In the genomic region with DNA sequence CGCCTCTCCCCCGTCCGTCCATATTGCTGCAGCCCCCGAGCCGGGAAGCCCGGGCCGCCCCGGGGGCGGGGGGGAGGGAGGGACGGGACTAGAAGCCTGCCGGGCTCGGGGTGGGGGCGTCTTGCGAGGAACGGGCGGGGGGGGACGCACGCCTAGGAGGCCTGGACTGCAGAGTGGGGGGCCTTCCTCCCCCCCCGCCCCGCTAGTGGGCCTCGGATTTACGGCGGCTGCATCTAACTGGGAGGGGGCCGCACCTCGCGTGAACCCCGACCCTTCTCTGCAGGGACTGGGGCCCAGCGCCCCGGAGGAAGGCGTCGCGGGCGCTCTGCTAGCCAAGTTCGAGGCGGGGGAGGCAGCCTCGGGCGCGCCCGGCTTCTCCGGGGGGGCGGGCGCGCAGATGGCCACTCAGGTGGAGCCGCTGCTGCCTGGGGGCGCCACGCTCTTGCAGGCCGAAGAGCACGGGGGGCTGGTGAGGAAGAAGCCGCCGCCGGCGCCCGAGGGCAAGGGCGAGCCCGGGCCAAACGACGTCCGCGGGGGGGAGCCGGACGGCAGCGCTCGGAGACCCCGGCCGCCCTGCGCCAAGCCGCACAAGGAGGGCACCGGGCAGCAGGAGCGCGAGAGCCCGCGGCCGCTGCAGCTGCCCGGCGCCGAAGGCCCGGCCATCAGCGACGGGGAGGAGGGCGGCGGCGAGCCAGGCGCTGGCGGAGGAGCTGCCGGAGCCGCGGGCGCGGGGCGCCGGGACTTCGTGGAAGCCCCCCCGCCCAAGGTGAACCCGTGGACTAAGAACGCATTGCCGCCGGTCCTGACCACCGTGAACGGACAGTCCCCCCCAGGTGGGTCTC, we compare ENCODE assay signal across 8 cellular contexts. TPM values are rescaled to one million over a fixed set of nuclear protein-coding genes. Genes with fewer than 3 reads are reported as not detected.
DNase-seq lines count a peak whose midpoint lies in the region; ATAC-seq and TF ChIP-seq lines count a peak whose summit lies in the region.

A gene (plus strand): TSS at position 17 of the 842 bp plus-strand sequence. CDS start 381 bp downstream, at position 398.

- peaks cover 24% of the 10 kb centered on the region for H3K36me3 Mint-ChIP-seq in activated naive CD8-positive, alpha-beta T cell treated with anti-CD3 and anti-CD28 coated beads, Interleukin-2, amount 50 U/mL, for 24 hours (ENCODE audit: low read depth)

- peaks cover 51% of the 10 kb centered on the region for H3K4me1 Mint-ChIP-seq in activated naive CD8-positive, alpha-beta T cell treated with anti-CD3 and anti-CD28 coated beads, Interleukin-2, amount 50 U/mL, for 24 hours

- no peaks in the 10 kb centered on the region for H3K27me3 ChIP-seq in left ventricle myocardium inferior (ENCODE audit: low read depth)
- no peaks in the 10 kb centered on the region for H3K27me3 ChIP-seq in psoas muscle (ENCODE audit: insufficient read depth in 3 of 3, low read length in 2 of 3)

- H3K4me3 Mint-ChIP-seq in activated naive CD8-positive, alpha-beta T cell treated with anti-CD3 and anti-CD28 coated beads, Interleukin-2, amount 50 U/mL, for 24 hours, result peak within 1 kb of the TSS; percentile 97

- DNase-seq in ELF-1 (ENCODE audit: low read depth, low spot score), result peak; percentile 74
- peak; percentile 11 for DNase-seq in NCI-H146 treated with DMSO at 0.1 percent for 48 hours (lab: John Stamatoyannopoulos, UW; ENCODE audit: unreplicated experiment)
- DNase-seq in activated naive CD8-positive, alpha-beta T cell treated with anti-CD3 and anti-CD28 coated beads, Interleukin-2, amount 50 U/mL, for 24 hours, result peak; percentile 39
- DNase-seq in left ventricle myocardium inferior, result peak; percentile 46
- peak in 1 of 2 donors; percentile 77 for DNase-seq in psoas muscle
- no peak for DNase-seq in SKM-1 treated with dmso at 0.1 percent for 144 hours (lab: John Stamatoyannopoulos, UW; ENCODE audit: unreplicated experiment)
- no peak for DNase-seq in KBM-7

- in situ Hi-C loops in KBM-7 (cut with MboI; ENCODE audit: low pct_unique_long_range_greater_than_20kb, low sequenced_read_pairs), result no loop called here

- H3K27ac Mint-ChIP-seq in activated naive CD8-positive, alpha-beta T cell treated with anti-CD3 and anti-CD28 coated beads, Interleukin-2, amount 50 U/mL, for 24 hours, result peak within 1 kb of the TSS; percentile 99

- H3K4me1 ChIP-seq in left ventricle myocardium inferior (peaks cover 72% of the 10 kb centered on the region), psoas muscle (peaks cover 43% of the 10 kb centered on the region)

- TF ChIP-seq CTCF in left ventricle myocardium inferior (IDR thresholded peaks at IDR 0.05; ENCODE audit: borderline replicate concordance) (no peak), psoas muscle (IDR thresholded peaks at IDR 0.05) (no peak)

- no peaks in the 10 kb centered on the region for H3K27me3 Mint-ChIP-seq in activated naive CD8-positive, alpha-beta T cell treated with anti-CD3 and anti-CD28 coated beads, Interleukin-2, amount 50 U/mL, for 24 hours

- H3K27ac ChIP-seq in left ventricle myocardium inferior (replicated peaks), result peak within 1 kb of the TSS; percentile 97
- H3K27ac ChIP-seq in psoas muscle, result peak within 1 kb of the TSS; percentile 99

- no peaks in the 10 kb centered on the region for H3K9me3 Mint-ChIP-seq in activated naive CD8-positive, alpha-beta T cell treated with anti-CD3 and anti-CD28 coated beads, Interleukin-2, amount 50 U/mL, for 24 hours

- H3K4me3 ChIP-seq in left ventricle myocardium inferior (peak within 1 kb of the TSS; percentile 92), psoas muscle (peak within 1 kb of the TSS; percentile 99)

- ATAC-seq in GM21825 (IDR thresholded peaks at IDR 0.05; ENCODE audit: unreplicated experiment), result peak; percentile 4
- ATAC-seq in activated naive CD8-positive, alpha-beta T cell treated with anti-CD3 and anti-CD28 coated beads, Interleukin-2, amount 50 U/mL, for 24 hours, result no peak
- ATAC-seq in psoas muscle, result peak; percentile 14 to 39 (median 27)

- WGBS in psoas muscle, 3 donors, result 0 to 1% (median 1%) methylated on average over 35 to 98 of the region's 99 CpGs

- H3K9me3 ChIP-seq in left ventricle myocardium inferior (replicated peaks), result no peaks in the 10 kb centered on the region
- no peaks in the 10 kb centered on the region for H3K9me3 ChIP-seq in psoas muscle

- intact Hi-C loops in left ventricle myocardium inferior (cut with micrococcal nuclease) (no loop called here), psoas muscle (cut with DNase I) (loop anchor here (1.0 to 5.0 kb wide), 4 partner anchors 73 to 182 kb away; a partner anchor contains a TSS)

- H3K36me3 ChIP-seq in left ventricle myocardium inferior, result no peaks in the 10 kb centered on the region
- H3K36me3 ChIP-seq in psoas muscle (ENCODE audit: insufficient read depth in 1 of 2, low read depth in 1 of 2), result no peaks in the 10 kb centered on the region

RNA-seq across cellular contexts. Expression of the gene that starts here (rescaled TPM):
- total RNA-seq in left ventricle myocardium inferior (148 TPM), psoas muscle (100 to 1,000 TPM; 105 to 173 (median 162) TPM)
- 100 to 1,000 TPM in 1 of 3 donors, 10 to 100 TPM in 2; 34.1 to 108 (median 48.4) TPM for polyA plus RNA-seq in psoas muscle

Comparison
In these comparisons a context has a peak if more than half of its experiments do, and no peak if none do; other contexts are left out.
1. DNase-seq: peak in ELF-1 (single experiment), NCI-H146 treated with DMSO at 0.1 percent for 48 hours (single experiment), activated naive CD8-positive, alpha-beta T cell treated with anti-CD3 and anti-CD28 coated beads, Interleukin-2, amount 50 U/mL, for 24 hours (single experiment) and left ventricle myocardium inferior (single experiment); none in SKM-1 treated with dmso at 0.1 percent for 144 hours (single experiment) and KBM-7 (single experiment).